11 cellular contexts compared by ENCODE assay signal in genomic region chr12:795305-795704, GRCh38. TPM values are rescaled to one million over a fixed set of nuclear protein-coding genes. Genes with fewer than 3 reads are reported as not detected.
DNase-seq lines count a peak whose midpoint lies in the region; ATAC-seq, FAIRE-seq and TF ChIP-seq lines count a peak whose summit lies in the region.
"Had no signal": no experiment of that assay in that cellular context is flagged by ENCODE, and none has a peak within 500 bp of the region (broad histone marks: within the 10 kb centered on the region; RNA-seq: fewer than 3 reads in every experiment).

No MANE protein-coding gene starts in this region.

- H2BK5ac ChIP-seq in trophoblast cell (ENCODE audit: low read depth, low read length, poor library complexity): no peak overlapping the region

- no peaks in the 10 kb centered on the region for H3K79me1 ChIP-seq in trophoblast cell (ENCODE audit: low read length)

- H3K4me1 ChIP-seq in trophoblast cell (ENCODE audit: control insufficient read depth in 1 of 2, insufficient read depth in 2 of 2, low read length in 2 of 2) (peaks cover 3 to 9% of the 10 kb centered on the region in 2 experiments), sigmoid colon (peaks cover 0 to 44% (median 16%) of the 10 kb centered on the region in 4 donors)

- H3K79me2 ChIP-seq in trophoblast cell (ENCODE audit: control insufficient read depth, insufficient read depth, low read length, poor library complexity): peaks cover 3% of the 10 kb centered on the region

- H3K14ac ChIP-seq in trophoblast cell (ENCODE audit: low read length): no peak overlapping the region

- H3K27me3 Mint-ChIP-seq in CD4-positive, alpha-beta T cell: no peaks in the 10 kb centered on the region
- no peaks in the 10 kb centered on the region for H3K27me3 Mint-ChIP-seq in activated T-cell treated with anti-CD3 and anti-CD28 coated beads, Interleukin-2, amount 50 U/mL, for 4 hours (ENCODE audit: low read depth)

- peak; percentile 58 for FAIRE-seq in RCC 7860 (lab: Jason Lieb, UNC)

- no peak for TF ChIP-seq POLR2A in sigmoid colon (IDR thresholded peaks at IDR 0.05)

- CTCF ChIA-PET in CD4-positive, alpha-beta T cell (lab: Charles Lee): interaction anchor here (0.6 to 0.8 kb wide), 2 partner anchors 45 to 220 kb away, joined by 3 to 4 read pairs; no protein-coding TSS in a partner anchor

- H3K4me1 Mint-ChIP-seq in CD4-positive, alpha-beta T cell (ENCODE audit: low read depth): peaks cover 85% of the 10 kb centered on the region
- peaks cover 81% of the 10 kb centered on the region for H3K4me1 Mint-ChIP-seq in activated T-cell treated with anti-CD3 and anti-CD28 coated beads, Interleukin-2, amount 50 U/mL, for 4 hours (ENCODE audit: low read depth)

- no peak for TF ChIP-seq CTCF in CD4-positive, alpha-beta T cell (IDR thresholded peaks at IDR 0.05)
- TF ChIP-seq CTCF in sigmoid colon (IDR thresholded peaks at IDR 0.05): no peak
- TF ChIP-seq CTCF in foreskin fibroblast (IDR thresholded peaks at IDR 0.05; ENCODE audit: low read depth, low read length): no peak

- H3K18ac ChIP-seq in trophoblast cell (ENCODE audit: low read length): no peak overlapping the region

- H3K9ac ChIP-seq in trophoblast cell (ENCODE audit: low read length): no peak overlapping the region

- H3K9me3 Mint-ChIP-seq in CD4-positive, alpha-beta T cell: no peaks in the 10 kb centered on the region
- no peaks in the 10 kb centered on the region for H3K9me3 Mint-ChIP-seq in activated T-cell treated with anti-CD3 and anti-CD28 coated beads, Interleukin-2, amount 50 U/mL, for 4 hours

- H2AK5ac ChIP-seq in trophoblast cell (ENCODE audit: low read length): no peak overlapping the region

- no peak overlapping the region for H2BK120ac ChIP-seq in trophoblast cell (ENCODE audit: insufficient read depth, low read length, poor library complexity)

- no peak overlapping the region for H4K8ac ChIP-seq in trophoblast cell (ENCODE audit: low read depth, low read length)

- peak in 6 of 10 experiments; percentile 5 to 28 (median 15) for DNase-seq in CD4-positive, alpha-beta T cell
- DNase-seq in RCC 7860 (ENCODE audit: low spot score) (peak; percentile 50), trophoblast cell (no peak), head of caudate nucleus (no peak), inferior parietal cortex (ENCODE audit: extremely low spot score) (no peak), sigmoid colon (no peak), foreskin fibroblast (no peak)
- peak; percentile 60 for DNase-seq in activated T-cell treated with anti-CD3 and anti-CD28 coated beads, Interleukin-2, amount 50 U/mL, for 4 hours
- DNase-seq: COR-L47, kidney glomerular epithelial cell, spleen had no signal

- no peaks in the 10 kb centered on the region for H3K27me3 ChIP-seq in CD4-positive, alpha-beta T cell (ENCODE audit: control insufficient read depth, insufficient read depth, low read length)
- H3K27me3 ChIP-seq in trophoblast cell (ENCODE audit: insufficient read depth, low read length): no peaks in the 10 kb centered on the region
- no peaks in the 10 kb centered on the region for H3K27me3 ChIP-seq in sigmoid colon
- H3K27me3 ChIP-seq: spleen had no signal

- H3K4me2 ChIP-seq in trophoblast cell (ENCODE audit: low read length): no peak overlapping the region

- H3K23ac ChIP-seq in trophoblast cell (ENCODE audit: low read length): no peak overlapping the region

- H2AFZ ChIP-seq in trophoblast cell (ENCODE audit: insufficient read depth, low read length, poor library complexity): no peak overlapping the region

- H2BK12ac ChIP-seq in trophoblast cell (ENCODE audit: low read length): no peak overlapping the region

- TF ChIP-seq EP300 in sigmoid colon (IDR thresholded peaks at IDR 0.05): no peak

- H4K12ac ChIP-seq in trophoblast cell (ENCODE audit: low read depth, low read length): no peak overlapping the region

- no CpG with 5 or more reads among the region's 4 CpGs for WGBS in trophoblast cell (ENCODE audit: extremely low coverage, insufficient coverage, insufficient read length)
- WGBS in sigmoid colon, 2 donors: 63 to 86% methylated on average over 4 of the region's 4 CpGs

- POLR2A ChIA-PET in CD4-positive, alpha-beta T cell (lab: Charles Lee): interaction anchor here (1.6 kb wide), 1 partner anchor 42 kb away, joined by 5 read pairs; no protein-coding TSS in a partner anchor

- peak overlapping the region; percentile 45 for H3K4me3 Mint-ChIP-seq in CD4-positive, alpha-beta T cell
- H3K4me3 Mint-ChIP-seq in activated T-cell treated with anti-CD3 and anti-CD28 coated beads, Interleukin-2, amount 50 U/mL, for 4 hours: peak overlapping the region; percentile 74

- ATAC-seq in CD4-positive, alpha-beta T cell (ENCODE audit: poor library complexity): peak; percentile 66
- peak; percentile 93 to 94 for ATAC-seq in activated T-cell treated with anti-CD3 and anti-CD28 coated beads, Interleukin-2, amount 50 U/mL, for 4 hours

- no peak overlapping the region for H3K4me3 ChIP-seq in trophoblast cell (ENCODE audit: low read depth, low read length)
- H3K4me3 ChIP-seq in sigmoid colon: no peak overlapping the region
- no peak overlapping the region for H3K4me3 ChIP-seq in foreskin fibroblast (ENCODE audit: low read depth in 1 of 2, low read length in 2 of 2)
- H3K4me3 ChIP-seq: spleen had no signal

- intact Hi-C loops in CD4-positive, alpha-beta T cell (cut with DNase I, micrococcal nuclease): no loop called here
- intact Hi-C loops in head of caudate nucleus (cut with DNase I): no loop called here
- intact Hi-C loops in sigmoid colon (cut with DNase I): no loop called here

- peaks cover 20% of the 10 kb centered on the region for H3K36me3 Mint-ChIP-seq in CD4-positive, alpha-beta T cell (ENCODE audit: low read depth)
- H3K36me3 Mint-ChIP-seq in activated T-cell treated with anti-CD3 and anti-CD28 coated beads, Interleukin-2, amount 50 U/mL, for 4 hours (ENCODE audit: insufficient read depth): peaks cover 20% of the 10 kb centered on the region

- no peak overlapping the region for H3K27ac ChIP-seq in CD4-positive, alpha-beta T cell (ENCODE audit: low read depth, low read length)
- H3K27ac ChIP-seq in trophoblast cell (ENCODE audit: low read depth, low read length) (no peak overlapping the region), sigmoid colon (no peak overlapping the region)
- H3K27ac ChIP-seq: spleen had no signal

- H4K91ac ChIP-seq in trophoblast cell (ENCODE audit: low read depth, low read length): no peak overlapping the region

- peak overlapping the region; percentile 75 for H3K4ac ChIP-seq in trophoblast cell (ENCODE audit: low read depth, low read length)

- H3K27ac Mint-ChIP-seq in CD4-positive, alpha-beta T cell: peak overlapping the region; percentile 39

- peaks cover 0 to 1% of the 10 kb centered on the region in 2 experiments for H3K36me3 ChIP-seq in trophoblast cell (ENCODE audit: control insufficient read depth in 1 of 2, insufficient read depth in 2 of 2, low read length in 2 of 2)
- no peaks in the 10 kb centered on the region for H3K36me3 ChIP-seq in sigmoid colon
- H3K36me3 ChIP-seq: spleen had no signal

- H3K9me3 ChIP-seq in CD4-positive, alpha-beta T cell (ENCODE audit: control insufficient read depth, low read length): no peaks in the 10 kb centered on the region
- no peaks in the 10 kb centered on the region for H3K9me3 ChIP-seq in trophoblast cell (ENCODE audit: insufficient read depth, low read depth, low read length)
- no peaks in the 10 kb centered on the region for H3K9me3 ChIP-seq in sigmoid colon
- H3K9me3 ChIP-seq: spleen had no signal

RNA-seq across cellular contexts. Expression of gene WNK1, which starts 42.9 kb away (rescaled TPM):
- 100 to 1,000 TPM; 193 to 198 TPM for total RNA-seq in CD4-positive, alpha-beta T cell
- total RNA-seq in activated T-cell treated with anti-CD3 and anti-CD28 coated beads, Interleukin-2, amount 50 U/mL, for 4 hours: 100 to 1,000 TPM; 183 to 213 (median 185) TPM
- 67.0 and 67.8 TPM in 2 replicates for polyA plus RNA-seq in trophoblast cell (2013)
- 100 to 1,000 TPM in 1 of 4 donors, 10 to 100 TPM in 3; 73.6 to 146 (median 84.8) TPM for total RNA-seq in sigmoid colon
- 10 to 100 TPM; 13.2 to 39.8 (median 17.1) TPM for polyA plus RNA-seq in sigmoid colon

Comparison
In these comparisons a context has a peak if more than half of its experiments do, and no peak if none do; other contexts are left out.
1. DNase-seq: peak in CD4-positive, alpha-beta T cell (6 of 10), RCC 7860 (single experiment) and activated T-cell treated with anti-CD3 and anti-CD28 coated beads, Interleukin-2, amount 50 U/mL, for 4 hours (single experiment); none in trophoblast cell (0 of 2), head of caudate nucleus (0 of 42), inferior parietal cortex (single experiment), sigmoid colon (single experiment) and foreskin fibroblast (0 of 2).